Comparison of ENCODE assay signal across 9 cellular contexts in genomic region chr1:153032677-153033308, GRCh38. TPM values are rescaled to one million over a fixed set of nuclear protein-coding genes. Genes with fewer than 3 reads are reported as not detected.
DNase-seq lines count a peak whose midpoint lies in the region; ATAC-seq, FAIRE-seq and TF ChIP-seq lines count a peak whose summit lies in the region.
"Had no signal": no experiment of that assay in that cellular context is flagged by ENCODE, and none has a peak within 500 bp of the region (broad histone marks: within the 10 kb centered on the region; RNA-seq: fewer than 3 reads in every experiment).

No MANE protein-coding gene starts in this region.

- H3K4me2 ChIP-seq in astrocyte (ENCODE audit: low read length), result no peak overlapping the region

- H3K4me1 ChIP-seq in astrocyte (ENCODE audit: insufficient read depth, low read length) (no peaks in the 10 kb centered on the region), lung (ENCODE audit: control insufficient read depth in 2 of 2, insufficient read depth in 2 of 2, low read length in 2 of 2) (no peaks in the 10 kb centered on the region)
- H3K4me1 ChIP-seq in naive thymus-derived CD4-positive, alpha-beta T cell (ENCODE audit: control insufficient read depth in 2 of 2, insufficient read depth in 2 of 2, low read length in 2 of 2), result no peaks in the 10 kb centered on the region
- H3K4me1 ChIP-seq: heart left ventricle had no signal

- no peaks in the 10 kb centered on the region for H3K9me3 ChIP-seq in astrocyte (ENCODE audit: insufficient read depth, low read depth, low read length)
- peaks cover 0 to 3% of the 10 kb centered on the region in 2 donors for H3K9me3 ChIP-seq in lung (ENCODE audit: control insufficient read depth in 2 of 2, insufficient read depth in 1 of 2, low read length in 1 of 2)
- H3K9me3 ChIP-seq in naive thymus-derived CD4-positive, alpha-beta T cell (ENCODE audit: control insufficient read depth in 2 of 3, low read length in 3 of 3), result no peaks in the 10 kb centered on the region
- H3K9me3 ChIP-seq: heart left ventricle had no signal

- H3K27ac Mint-ChIP-seq in astrocyte (ENCODE audit: unreplicated experiment), result no peak overlapping the region
- peak overlapping the region in 1 of 9 donors; percentile 17 for H3K27ac Mint-ChIP-seq in naive thymus-derived CD4-positive, alpha-beta T cell

- TF ChIP-seq CTCF in D721Med (IDR thresholded peaks at IDR 0.05; ENCODE audit: insufficient read depth, missing control alignments) (peak; percentile 27), astrocyte (IDR thresholded peaks at IDR 0.05; ENCODE audit: insufficient read depth, low read depth, low read length) (no peak), lung (IDR thresholded peaks at IDR 0.05; ENCODE audit: control extremely low read depth, extremely low read depth) (no peak)

- no peaks in the 10 kb centered on the region for H3K9me3 Mint-ChIP-seq in astrocyte (ENCODE audit: unreplicated experiment)
- H3K9me3 Mint-ChIP-seq in naive thymus-derived CD4-positive, alpha-beta T cell, result peaks cover 0 to 10% (median 1%) of the 10 kb centered on the region in 11 donors

- CTCF ChIA-PET in naive thymus-derived CD4-positive, alpha-beta T cell (lab: Charles Lee), result no interaction called here

- no peaks in the 10 kb centered on the region for H3K27me3 Mint-ChIP-seq in astrocyte (ENCODE audit: low read depth, unreplicated experiment)
- H3K27me3 Mint-ChIP-seq in naive thymus-derived CD4-positive, alpha-beta T cell, result peaks cover 2 to 35% (median 29%) of the 10 kb centered on the region in 5 donors

- DNase-seq in D721Med (ENCODE audit: insufficient read length, low spot score) (no peak), astrocyte (ENCODE audit: low read depth) (peak; percentile 41), lung (ENCODE audit: low spot score) (no peak), NCI-H2107 (lab: John Stamatoyannopoulos, UW) (no peak)
- DNase-seq in naive thymus-derived CD4-positive, alpha-beta T cell, result no peak
- DNase-seq in stimulated activated naive CD4-positive, alpha-beta T cell treated with Interleukin-2 at 50 U/mL for 16 hours (lab: John Stamatoyannopoulos, UW), result no peak
- DNase-seq: heart left ventricle had no signal

- H3K27me3 ChIP-seq in astrocyte (ENCODE audit: insufficient read depth, low read length) (no peaks in the 10 kb centered on the region), lung (ENCODE audit: control insufficient read depth, insufficient read depth) (no peaks in the 10 kb centered on the region)
- no peaks in the 10 kb centered on the region for H3K27me3 ChIP-seq in naive thymus-derived CD4-positive, alpha-beta T cell (ENCODE audit: control insufficient read depth in 2 of 2, insufficient read depth in 2 of 2, low read length in 2 of 2)
- H3K27me3 ChIP-seq: heart left ventricle had no signal

- H3K4me3 Mint-ChIP-seq in astrocyte (ENCODE audit: unreplicated experiment), result no peak overlapping the region
- no peak overlapping the region for H3K4me3 Mint-ChIP-seq in naive thymus-derived CD4-positive, alpha-beta T cell

- WGBS in lung, 2 donors, result 29 to 48% methylated on average over 3 of the region's 3 CpGs

- no peaks in the 10 kb centered on the region for H3K79me2 ChIP-seq in astrocyte (ENCODE audit: insufficient read depth, low read length)

- intact Hi-C loops in naive thymus-derived CD4-positive, alpha-beta T cell (cut with micrococcal nuclease), result no loop called here

- no peaks in the 10 kb centered on the region for H3K36me3 Mint-ChIP-seq in astrocyte (ENCODE audit: low read depth, unreplicated experiment)
- no peaks in the 10 kb centered on the region for H3K36me3 Mint-ChIP-seq in naive thymus-derived CD4-positive, alpha-beta T cell

- H3K4me3 ChIP-seq in astrocyte (ENCODE audit: insufficient read depth, low read depth, low read length), result no peak overlapping the region
- H3K4me3 ChIP-seq in lung, result no peak overlapping the region
- H3K4me3 ChIP-seq in naive thymus-derived CD4-positive, alpha-beta T cell (ENCODE audit: low read length), result no peak overlapping the region
- H3K4me3 ChIP-seq: heart left ventricle had no signal

- H2AFZ ChIP-seq in astrocyte (ENCODE audit: low read depth, low read length), result no peak overlapping the region

- H3K4me1 Mint-ChIP-seq in astrocyte (ENCODE audit: low read depth, unreplicated experiment), result peaks cover 9% of the 10 kb centered on the region
- no peaks in the 10 kb centered on the region for H3K4me1 Mint-ChIP-seq in naive thymus-derived CD4-positive, alpha-beta T cell

- no peak for FAIRE-seq in D721Med (lab: Jason Lieb, UNC)
- no peak for FAIRE-seq in astrocyte (lab: Jason Lieb, UNC)

- H3K27ac ChIP-seq in astrocyte (ENCODE audit: low read depth, low read length), result no peak overlapping the region
- no peak overlapping the region for H3K27ac ChIP-seq in lung (ENCODE audit: low read depth in 1 of 2, low read length in 1 of 2)
- no peak overlapping the region for H3K27ac ChIP-seq in naive thymus-derived CD4-positive, alpha-beta T cell (ENCODE audit: low read depth, low read length)
- H3K27ac ChIP-seq: heart left ventricle had no signal

- POLR2A ChIA-PET in naive thymus-derived CD4-positive, alpha-beta T cell (lab: Charles Lee), result no interaction called here

- no peaks in the 10 kb centered on the region for H4K20me1 ChIP-seq in astrocyte (ENCODE audit: insufficient read depth, low read length)

- no peak for TF ChIP-seq EP300 in Ishikawa (IDR thresholded peaks at IDR 0.05; ENCODE audit: borderline replicate concordance)

- TF ChIP-seq RAD21 in Ishikawa (IDR thresholded peaks at IDR 0.05; ENCODE audit: low read depth), result peak; percentile 33; the same call in 1 of the 2 replicates

- peak; percentile 53 for ATAC-seq in lung (ENCODE audit: insufficient read depth, low FRiP score)
- ATAC-seq in naive thymus-derived CD4-positive, alpha-beta T cell, result no peak
- ATAC-seq in GM19455 (IDR thresholded peaks at IDR 0.05; ENCODE audit: unreplicated experiment), result no peak
- ATAC-seq: heart left ventricle had no signal

- H3K36me3 ChIP-seq in astrocyte (ENCODE audit: insufficient read depth, low read length), result no peaks in the 10 kb centered on the region
- no peaks in the 10 kb centered on the region for H3K36me3 ChIP-seq in lung (ENCODE audit: control insufficient read depth in 2 of 2, insufficient read depth in 2 of 2, low read length in 2 of 2)
- no peaks in the 10 kb centered on the region for H3K36me3 ChIP-seq in naive thymus-derived CD4-positive, alpha-beta T cell (ENCODE audit: control insufficient read depth in 2 of 3, insufficient read depth in 3 of 3, low read length in 3 of 3)
- H3K36me3 ChIP-seq: heart left ventricle had no signal

- H3K9ac ChIP-seq in astrocyte (ENCODE audit: low read length), result no peak overlapping the region

TF ChIP-seq in Ishikawa, 13 proteins besides CTCF, POLR2A, EP300 and RAD21 (continues in another document):
- TF ChIP-seq TCF12 (IDR thresholded peaks at IDR 0.05; ENCODE audit: low read depth), result no peak
- no peak for TF ChIP-seq EGR1 (IDR thresholded peaks at IDR 0.05)
- TF ChIP-seq, protein P1, sequence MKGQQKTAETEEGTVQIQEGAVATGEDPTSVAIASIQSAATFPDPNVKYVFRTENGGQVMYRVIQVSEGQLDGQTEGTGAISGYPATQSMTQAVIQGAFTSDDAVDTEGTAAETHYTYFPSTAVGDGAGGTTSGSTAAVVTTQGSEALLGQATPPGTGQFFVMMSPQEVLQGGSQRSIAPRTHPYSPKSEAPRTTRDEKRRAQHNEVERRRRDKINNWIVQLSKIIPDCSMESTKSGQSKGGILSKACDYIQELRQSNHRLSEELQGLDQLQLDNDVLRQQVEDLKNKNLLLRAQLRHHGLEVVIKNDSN (IDR thresholded peaks at IDR 0.05), result no peak
- TF ChIP-seq ZBTB7A (IDR thresholded peaks at IDR 0.05; ENCODE audit: low read depth), result no peak
- no peak for TF ChIP-seq YY1 (IDR thresholded peaks at IDR 0.05; ENCODE audit: low read depth)
- TF ChIP-seq, protein P2, sequence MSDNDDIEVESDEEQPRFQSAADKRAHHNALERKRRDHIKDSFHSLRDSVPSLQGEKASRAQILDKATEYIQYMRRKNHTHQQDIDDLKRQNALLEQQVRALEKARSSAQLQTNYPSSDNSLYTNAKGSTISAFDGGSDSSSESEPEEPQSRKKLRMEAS (IDR thresholded peaks at IDR 0.05), result no peak
- TF ChIP-seq CREB1 (IDR thresholded peaks at IDR 0.05; ENCODE audit: low read depth), result no peak

RNA-seq across cellular contexts. Expression of gene SPRR1B, which starts 1.8 kb away (rescaled TPM):
- total RNA-seq in astrocyte (0.39 and 0.50 TPM in 2 replicates), lung (not detected)
- 1 to 10 TPM in 1 of 2 donors, under 1 TPM in 1; 0.31 to 1.9 TPM for polyA plus RNA-seq in lung
- total RNA-seq in naive thymus-derived CD4-positive, alpha-beta T cell, result not detected
- polyA plus RNA-seq in naive thymus-derived CD4-positive, alpha-beta T cell, result not detected
- total RNA-seq: heart left ventricle had no signal
- polyA plus RNA-seq: heart left ventricle had no signal

RNA-seq across cellular contexts. Expression of gene SPRR2D, which starts 8.1 kb away (rescaled TPM):
- total RNA-seq in astrocyte, result 0.57 TPM in 1 of 2 replicates, not detected in the other
- not detected for total RNA-seq in lung
- 1 to 10 TPM; 1.0 to 2.5 TPM for polyA plus RNA-seq in lung
- total RNA-seq in naive thymus-derived CD4-positive, alpha-beta T cell, result not detected
- not detected for polyA plus RNA-seq in naive thymus-derived CD4-positive, alpha-beta T cell
- total RNA-seq: heart left ventricle had no signal

RNA-seq across cellular contexts. Expression of gene SPRR2A, which starts 24.5 kb away (rescaled TPM):
- not detected in 2 replicates for total RNA-seq in astrocyte
- under 1 TPM in 1 of 2 donors, not detected in 1; 0.82 TPM for total RNA-seq in lung
- polyA plus RNA-seq in lung, result 1 to 10 TPM in 1 of 2 donors, not detected in 1; 4.5 TPM
- not detected for total RNA-seq in naive thymus-derived CD4-positive, alpha-beta T cell
- not detected for polyA plus RNA-seq in naive thymus-derived CD4-positive, alpha-beta T cell
- total RNA-seq: heart left ventricle had no signal

RNA-seq across cellular contexts. Expression of gene SPRR3, which starts 31.2 kb away (rescaled TPM):
- total RNA-seq in astrocyte (0.70 and 3.0 TPM in 2 replicates), lung (1 to 10 TPM in 1 of 2 donors, not detected in 1; 1.9 TPM)
- polyA plus RNA-seq in lung, result 1 to 10 TPM in 1 of 2 donors, under 1 TPM in 1; 0.50 to 1.2 TPM
- total RNA-seq in naive thymus-derived CD4-positive, alpha-beta T cell, result not detected
- polyA plus RNA-seq in naive thymus-derived CD4-positive, alpha-beta T cell, result not detected
- total RNA-seq: heart left ventricle had no signal

RNA-seq across cellular contexts. Expression of gene SPRR2B, which starts 38.6 kb away (rescaled TPM):
- total RNA-seq in astrocyte (not detected in 2 replicates), lung (not detected)
- not detected for polyA plus RNA-seq in lung
- total RNA-seq in naive thymus-derived CD4-positive, alpha-beta T cell, result not detected
- polyA plus RNA-seq in naive thymus-derived CD4-positive, alpha-beta T cell, result not detected
- total RNA-seq: heart left ventricle had no signal
- polyA plus RNA-seq: heart left ventricle had no signal
